Comparison of ENCODE assay signal across 8 cellular contexts in the genomic region with DNA sequence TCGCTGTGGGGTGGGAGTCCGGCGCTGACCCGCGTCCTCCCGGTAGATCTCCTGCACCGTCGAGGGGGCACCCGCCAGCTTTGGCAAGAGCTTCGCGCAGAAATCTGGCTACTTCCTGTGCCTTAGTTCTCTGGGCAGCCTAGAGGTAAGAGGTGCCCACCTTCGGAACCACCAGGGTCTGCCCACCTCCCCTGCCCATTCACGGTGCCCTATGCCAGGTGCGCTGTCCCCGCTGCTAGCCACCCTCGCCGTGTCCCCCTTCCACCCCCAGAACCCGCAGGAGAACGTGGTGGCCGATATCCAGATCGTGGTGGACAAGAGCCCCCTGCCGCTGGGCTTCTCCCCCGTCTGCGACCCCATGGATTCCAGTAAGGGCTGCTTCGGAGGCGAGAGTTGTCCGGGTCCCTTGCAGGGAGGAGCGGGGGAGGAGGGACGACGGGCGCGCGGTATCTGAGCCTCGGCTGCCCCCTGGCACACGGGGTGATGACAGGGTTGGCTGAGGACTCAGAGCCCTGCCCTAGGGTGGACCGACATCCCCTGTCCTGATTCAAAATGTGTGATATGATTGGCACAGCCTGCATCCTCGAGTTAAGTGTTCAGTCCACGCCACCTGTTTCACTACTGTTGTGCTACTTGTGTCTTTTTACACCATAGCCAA. TPM values are rescaled to one million over a fixed set of nuclear protein-coding genes. Genes with fewer than 3 reads are reported as not detected.
A peak's percentile ranks its signal among the peaks of the same experiment; 100 is the strongest.
DNase-seq lines count a peak whose midpoint lies in the region; ATAC-seq and TF ChIP-seq lines count a peak whose summit lies in the region.

No MANE protein-coding gene starts in this region.

- POLR2A ChIA-PET in BJ (lab: Charles Lee), result interaction anchor here (0.5 kb wide), 1 partner anchor 619 kb away, joined by 3 read pairs; no protein-coding TSS in a partner anchor
- POLR2A ChIA-PET in activated CD4-positive, alpha-beta T cell treated with anti-CD3 and anti-CD28 coated beads, Interleukin-2, amount 10 ng/mL, durations not matched to agents 7 days and 5 days (lab: Charles Lee), result interaction anchor here (0.7 to 1.5 kb wide), 2 partner anchors 14 to 115 kb away, joined by 5 to 14 read pairs; a partner anchor contains a TSS

- intact Hi-C loops in esophagus muscularis mucosa (cut with DNase I) (no loop called here), natural killer cell (cut with micrococcal nuclease) (no loop called here)

- peak; percentile 14 for ATAC-seq in GM18909 (IDR thresholded peaks at IDR 0.05; ENCODE audit: poor library complexity, unreplicated experiment)
- peak; percentile 12 to 32 (median 31) for ATAC-seq in natural killer cell

- DNase-seq in BJ (ENCODE audit: low read depth) (no peak), HT1080 (ENCODE audit: low read depth) (peak; percentile 27), esophagus muscularis mucosa (ENCODE audit: extremely low spot score) (no peak), natural killer cell (no peak), NCI-H187 treated with DMSO at 0.1 percent for 48 hours (lab: John Stamatoyannopoulos, UW) (no peak), globus pallidus (ENCODE audit: low spot score) (no peak)
- peak; percentile 22 for DNase-seq in activated CD4-positive, alpha-beta T cell treated with anti-CD3 and anti-CD28 coated beads, Interleukin-2, amount 10 ng/mL, durations not matched to agents 7 days and 5 days

- no peaks in the 10 kb centered on the region for H3K27me3 Mint-ChIP-seq in activated CD4-positive, alpha-beta T cell treated with anti-CD3 and anti-CD28 coated beads, Interleukin-2, amount 10 ng/mL, durations not matched to agents 7 days and 5 days
- no peaks in the 10 kb centered on the region for H3K27me3 Mint-ChIP-seq in natural killer cell (ENCODE audit: low read depth in 2 of 2)

- CTCF ChIA-PET in BJ (lab: Yijun Ruan, JAX), result interaction anchor here (0.8 to 1.4 kb wide), 3 partner anchors 21 to 133 kb away, joined by 3 to 6 read pairs (median 3); no protein-coding TSS in a partner anchor
- CTCF ChIA-PET in activated CD4-positive, alpha-beta T cell treated with anti-CD3 and anti-CD28 coated beads, Interleukin-2, amount 10 ng/mL, durations not matched to agents 7 days and 5 days (lab: Charles Lee), result interaction anchor here (0.6 to 1.6 kb wide), 11 partner anchors 9 to 512 kb away, joined by 3 to 7 read pairs (median 3); a partner anchor contains a TSS

- no peaks in the 10 kb centered on the region for H3K9me3 ChIP-seq in esophagus muscularis mucosa

- peak overlapping the region; percentile 91 for H3K4me3 Mint-ChIP-seq in activated CD4-positive, alpha-beta T cell treated with anti-CD3 and anti-CD28 coated beads, Interleukin-2, amount 10 ng/mL, durations not matched to agents 7 days and 5 days
- H3K4me3 Mint-ChIP-seq in natural killer cell, result peak overlapping the region; percentile 97

- peak; percentile 24; the same call in 1 of the 2 replicates for TF ChIP-seq CTCF in BJ (IDR thresholded peaks at IDR 0.05; ENCODE audit: insufficient read depth, low read depth, low read length)
- TF ChIP-seq CTCF in esophagus muscularis mucosa (IDR thresholded peaks at IDR 0.05), result peak in 1 of 3 experiments; percentile 10
- no peak for TF ChIP-seq CTCF in natural killer cell (IDR thresholded peaks at IDR 0.05)

- no peak for TF ChIP-seq EP300 in esophagus muscularis mucosa (IDR thresholded peaks at IDR 0.05)

- no peaks in the 10 kb centered on the region for H3K9me3 Mint-ChIP-seq in activated CD4-positive, alpha-beta T cell treated with anti-CD3 and anti-CD28 coated beads, Interleukin-2, amount 10 ng/mL, durations not matched to agents 7 days and 5 days
- no peaks in the 10 kb centered on the region for H3K9me3 Mint-ChIP-seq in natural killer cell

- H3K27me3 ChIP-seq in BJ (ENCODE audit: control insufficient read depth, insufficient read depth, low read length) (no peaks in the 10 kb centered on the region), esophagus muscularis mucosa (peaks cover 0 to 16% (median 0%) of the 10 kb centered on the region in 4 donors)

- peaks cover 8 to 25% (median 23%) of the 10 kb centered on the region in 4 donors for H3K4me1 ChIP-seq in esophagus muscularis mucosa

- no peak for TF ChIP-seq POLR2A in esophagus muscularis mucosa (IDR thresholded peaks at IDR 0.05; ENCODE audit: low read depth)

- H3K4me3 ChIP-seq in BJ (ENCODE audit: low read depth, low read length) (peak overlapping the region; percentile 91), esophagus muscularis mucosa (peak overlapping the region; percentile 68 to 89 (median 82))

- peak overlapping the region; percentile 71 to 86 (median 80) for H3K27ac ChIP-seq in esophagus muscularis mucosa (replicated peaks in 1 of 4)

- H3K4me1 Mint-ChIP-seq in activated CD4-positive, alpha-beta T cell treated with anti-CD3 and anti-CD28 coated beads, Interleukin-2, amount 10 ng/mL, durations not matched to agents 7 days and 5 days, result peaks cover 25% of the 10 kb centered on the region
- peaks cover 8 to 26% of the 10 kb centered on the region in 2 donors for H3K4me1 Mint-ChIP-seq in natural killer cell

- peaks cover 13% of the 10 kb centered on the region for H3K36me3 Mint-ChIP-seq in activated CD4-positive, alpha-beta T cell treated with anti-CD3 and anti-CD28 coated beads, Interleukin-2, amount 10 ng/mL, durations not matched to agents 7 days and 5 days (ENCODE audit: low read depth)
- no peaks in the 10 kb centered on the region for H3K36me3 Mint-ChIP-seq in natural killer cell

- H3K27ac Mint-ChIP-seq in activated CD4-positive, alpha-beta T cell treated with anti-CD3 and anti-CD28 coated beads, Interleukin-2, amount 10 ng/mL, durations not matched to agents 7 days and 5 days, result peak overlapping the region; percentile 84
- peak overlapping the region; percentile 91 to 95 for H3K27ac Mint-ChIP-seq in natural killer cell

- H3K36me3 ChIP-seq in BJ (ENCODE audit: control insufficient read depth, insufficient read depth, low read length) (peaks cover 5% of the 10 kb centered on the region), esophagus muscularis mucosa (peaks cover 0 to 19% (median 15%) of the 10 kb centered on the region in 4 donors)

- WGBS in esophagus muscularis mucosa, result 8% methylated on average over 26 of the region's 38 CpGs

RNA-seq across cellular contexts. Expression of a gene that starts 0.5 kb away (rescaled TPM):
- 29.4 and 47.3 TPM in 2 replicates for polyA plus RNA-seq in BJ (2011; rRNA removed)
- polyA minus RNA-seq in BJ (2011; rRNA and poly(A)+ RNA removed), result 17.9 and 25.2 TPM in 2 replicates
- total RNA-seq in HT1080 (2014; rRNA removed; shearing (Covaris generic)), result 72.1 and 78.0 TPM in 2 replicates
- 75.4 and 120 TPM in 2 replicates for polyA plus RNA-seq in HT1080 (2015; cell fraction: cytosol; rRNA removed)
- polyA plus RNA-seq in HT1080 (2015; cell fraction: nucleus; rRNA removed), result 60.7 and 80.9 TPM in 2 replicates
- total RNA-seq in activated CD4-positive, alpha-beta T cell treated with anti-CD3 and anti-CD28 coated beads, Interleukin-2, amount 10 ng/mL, durations not matched to agents 7 days and 5 days, result 10 to 100 TPM; 33.5 to 44.5 TPM
- total RNA-seq in esophagus muscularis mucosa (10 to 100 TPM; 24.5 to 66.1 (median 56.1) TPM), natural killer cell (10 to 100 TPM; 28.4 to 30.1 (median 29.4) TPM)

RNA-seq across cellular contexts. Expression of a gene that starts 15.0 kb away (rescaled TPM):
- 4.5 and 6.4 TPM in 2 replicates for polyA plus RNA-seq in BJ (2011; rRNA removed)
- polyA minus RNA-seq in BJ (2011; rRNA and poly(A)+ RNA removed), result 0.57 and 2.7 TPM in 2 replicates
- 1.2 TPM in 1 of 2 replicates, not detected in the other for total RNA-seq in HT1080 (2014; rRNA removed; shearing (Covaris generic))
- 0.24 and 0.27 TPM in 2 replicates for polyA plus RNA-seq in HT1080 (2015; cell fraction: cytosol; rRNA removed)
- not detected in 2 replicates for polyA plus RNA-seq in HT1080 (2015; cell fraction: nucleus; rRNA removed)
- 100 to 1,000 TPM; 192 to 198 TPM for total RNA-seq in activated CD4-positive, alpha-beta T cell treated with anti-CD3 and anti-CD28 coated beads, Interleukin-2, amount 10 ng/mL, durations not matched to agents 7 days and 5 days
- 10 to 100 TPM; 25.3 to 59.7 (median 51.0) TPM for total RNA-seq in esophagus muscularis mucosa
- total RNA-seq in natural killer cell, result 100 to 1,000 TPM in 2 of 3 donors, 10 to 100 TPM in 1; 84.8 to 106 (median 100) TPM

RNA-seq across cellular contexts. Expression of a gene that starts 26.4 kb away (rescaled TPM):
- not detected in 2 replicates for polyA plus RNA-seq in BJ (2011; rRNA removed)
- polyA minus RNA-seq in BJ (2011; rRNA and poly(A)+ RNA removed), result not detected in 2 replicates
- not detected in 2 replicates for total RNA-seq in HT1080 (2014; rRNA removed; shearing (Covaris generic))
- polyA plus RNA-seq in HT1080 (2015; cell fraction: cytosol; rRNA removed), result not detected in 2 replicates
- polyA plus RNA-seq in HT1080 (2015; cell fraction: nucleus; rRNA removed), result not detected in 2 replicates
- 1 to 10 TPM; 3.7 to 4.2 TPM for total RNA-seq in activated CD4-positive, alpha-beta T cell treated with anti-CD3 and anti-CD28 coated beads, Interleukin-2, amount 10 ng/mL, durations not matched to agents 7 days and 5 days
- total RNA-seq in esophagus muscularis mucosa, result not detected
- 1 to 10 TPM in 2 of 3 donors, not detected in 1; 2.7 TPM for total RNA-seq in natural killer cell

RNA-seq across cellular contexts. Expression of a gene that starts 28.1 kb away (rescaled TPM):
- polyA plus RNA-seq in BJ (2011; rRNA removed), result 0.09 and 0.11 TPM in 2 replicates
- polyA minus RNA-seq in BJ (2011; rRNA and poly(A)+ RNA removed), result 0.09 TPM in 1 of 2 replicates, not detected in the other
- total RNA-seq in HT1080 (2014; rRNA removed; shearing (Covaris generic)), result not detected in 2 replicates
- polyA plus RNA-seq in HT1080 (2015; cell fraction: cytosol; rRNA removed), result not detected in 2 replicates
- polyA plus RNA-seq in HT1080 (2015; cell fraction: nucleus; rRNA removed), result not detected in 2 replicates
- not detected for total RNA-seq in activated CD4-positive, alpha-beta T cell treated with anti-CD3 and anti-CD28 coated beads, Interleukin-2, amount 10 ng/mL, durations not matched to agents 7 days and 5 days
- under 1 TPM in 2 of 4 donors, not detected in 2; 0.26 to 0.75 TPM for total RNA-seq in esophagus muscularis mucosa
- total RNA-seq in natural killer cell, result not detected

RNA-seq across cellular contexts. Expression of a gene that starts 40.3 kb away (rescaled TPM):
- polyA plus RNA-seq in BJ (2011; rRNA removed), result not detected in 2 replicates
- polyA minus RNA-seq in BJ (2011; rRNA and poly(A)+ RNA removed), result not detected in 2 replicates
- not detected in 2 replicates for total RNA-seq in HT1080 (2014; rRNA removed; shearing (Covaris generic))
- polyA plus RNA-seq in HT1080 (2015; cell fraction: cytosol; rRNA removed), result not detected in 2 replicates
- not detected in 2 replicates for polyA plus RNA-seq in HT1080 (2015; cell fraction: nucleus; rRNA removed)
- not detected for total RNA-seq in activated CD4-positive, alpha-beta T cell treated with anti-CD3 and anti-CD28 coated beads, Interleukin-2, amount 10 ng/mL, durations not matched to agents 7 days and 5 days
- total RNA-seq in esophagus muscularis mucosa, result not detected
- total RNA-seq in natural killer cell, result not detected

Comparison
In these comparisons a context has a peak if more than half of its experiments do, and no peak if none do; other contexts are left out.
1. DNase-seq: peak in HT1080 (single experiment) and activated CD4-positive, alpha-beta T cell treated with anti-CD3 and anti-CD28 coated beads, Interleukin-2, amount 10 ng/mL, durations not matched to agents 7 days and 5 days (single experiment); none in BJ (single experiment), esophagus muscularis mucosa (single experiment), natural killer cell (single experiment), NCI-H187 treated with DMSO at 0.1 percent for 48 hours (single experiment) and globus pallidus (single experiment).
2. RNA of a gene that starts 15.0 kb away (total RNA-seq): 192 to 198 TPM in activated CD4-positive, alpha-beta T cell treated with anti-CD3 and anti-CD28 coated beads, Interleukin-2, amount 10 ng/mL, durations not matched to agents 7 days and 5 days, 84.8 to 106 TPM in natural killer cell and 25.3 to 59.7 TPM in esophagus muscularis mucosa; 1.2 TPM in HT1080; every median in the first group is over 10 times any median in the second.